ENCODE assay signal across 15 cellular contexts in the genomic region with DNA sequence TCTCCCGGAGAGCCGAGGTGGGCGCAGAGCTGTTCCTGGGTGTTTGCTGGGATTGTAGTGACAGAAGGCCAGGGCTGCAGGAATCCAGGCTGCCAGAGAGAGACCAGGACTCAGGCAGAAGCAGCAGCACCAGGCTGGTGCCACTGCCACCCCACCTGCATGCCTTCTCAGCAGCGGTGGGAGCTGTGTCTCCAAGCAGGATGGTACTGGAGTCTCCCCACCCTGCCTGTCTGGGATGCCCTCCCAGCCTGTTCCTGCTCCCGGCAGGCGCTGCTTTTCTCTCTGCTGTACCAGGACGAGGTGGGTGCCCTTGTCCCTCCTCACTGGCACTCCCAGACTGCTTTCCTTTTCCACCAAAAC. TPM values are rescaled to one million over a fixed set of nuclear protein-coding genes. Genes with fewer than 3 reads are reported as not detected.
DNase-seq lines count a peak whose midpoint lies in the region; ATAC-seq and TF ChIP-seq lines count a peak whose summit lies in the region.
"Had no signal": no experiment of that assay in that cellular context is flagged by ENCODE, and none has a peak within 500 bp of the region (broad histone marks: within the 10 kb centered on the region; RNA-seq: fewer than 3 reads in every experiment).

No MANE protein-coding gene starts in this region.

- POLR2A ChIA-PET in A673 (lab: Charles Lee; ENCODE audit: low non-redundant PET), result no interaction called here

- H3K27ac ChIP-seq in A673 (ENCODE audit: low read depth, low read length, poor library complexity, severe bottlenecking) (peak overlapping the region; percentile 30), WERI-Rb-1 (peak overlapping the region; percentile 63)
- H3K27ac ChIP-seq in BLaER1 treated with 17β-estradiol and CSF1 and Interleukin-3, amounts not matched to agents 10 nM and 100 nM, result no peak overlapping the region
- H3K27ac ChIP-seq: foreskin keratinocyte, thoracic aorta had no signal

- H3K36me3 Mint-ChIP-seq in natural killer cell, result no peaks in the 10 kb centered on the region

- peaks cover 11 to 31% of the 10 kb centered on the region in 2 donors for H3K27me3 Mint-ChIP-seq in natural killer cell (ENCODE audit: low read depth in 2 of 2)

- no peak for TF ChIP-seq CTCF in A673 (conservative IDR thresholded peaks at IDR 0.05; ENCODE audit: low read depth, low read length)
- no peak for TF ChIP-seq CTCF in WERI-Rb-1 (IDR thresholded peaks at IDR 0.05; ENCODE audit: low read depth, low read length)
- no peak for TF ChIP-seq CTCF in natural killer cell (IDR thresholded peaks at IDR 0.05)

- peak overlapping the region; percentile 43 to 78 for H3K27ac Mint-ChIP-seq in natural killer cell
- H3K27ac Mint-ChIP-seq: T-helper 17 cell had no signal

- peaks cover 20 to 23% of the 10 kb centered on the region in 2 donors for H3K4me1 Mint-ChIP-seq in natural killer cell

- intact Hi-C loops in A673 (cut with micrococcal nuclease; ENCODE audit: unreplicated experiment) (loop anchor here (5.0 kb wide), 1 partner anchor 58 kb away; no protein-coding TSS in a partner anchor), natural killer cell (cut with micrococcal nuclease) (no loop called here)

- peaks cover 0 to 52% (median 13%) of the 10 kb centered on the region in 11 experiments; a peak in 18 of 22 replicates for H4K20me1 ChIP-seq in BLaER1 treated with 17β-estradiol and CSF1 and Interleukin-3, amounts not matched to agents 10 nM and 100 nM

- peaks cover 18% of the 10 kb centered on the region for H3K4me1 ChIP-seq in A673 (ENCODE audit: insufficient read depth, low read length, poor library complexity, severe bottlenecking)
- peaks cover 40 to 69% (median 55%) of the 10 kb centered on the region in 10 experiments for H3K4me1 ChIP-seq in BLaER1 treated with 17β-estradiol and CSF1 and Interleukin-3, amounts not matched to agents 10 nM and 100 nM

- no peaks in the 10 kb centered on the region for H3K27me3 ChIP-seq in A673 (replicated peaks; ENCODE audit: insufficient read depth, low read depth, low read length, poor library complexity)
- H3K27me3 ChIP-seq in BLaER1 treated with 17β-estradiol and CSF1 and Interleukin-3, amounts not matched to agents 10 nM and 100 nM, result peaks cover 40 to 60% (median 52%) of the 10 kb centered on the region in 11 experiments
- H3K27me3 ChIP-seq in WERI-Rb-1 (ENCODE audit: insufficient read depth, low read depth, severe bottlenecking), result no peaks in the 10 kb centered on the region

- CTCF ChIA-PET in A673 (lab: Charles Lee), result interaction anchor here (1.5 kb wide), 1 partner anchor 10 kb away, joined by 3 read pairs; no protein-coding TSS in a partner anchor

- peak overlapping the region in 5 of 11 experiments; percentile 5 to 59 (median 44); a peak in 7 of 22 replicates for H3K9ac ChIP-seq in BLaER1 treated with 17β-estradiol and CSF1 and Interleukin-3, amounts not matched to agents 10 nM and 100 nM

- H3K9me3 ChIP-seq in A673 (ENCODE audit: low read depth, low read length, poor library complexity, severe bottlenecking), result no peaks in the 10 kb centered on the region
- peaks cover 0 to 5% (median 0%) of the 10 kb centered on the region in 11 experiments; a peak in 1 of 22 replicates for H3K9me3 ChIP-seq in BLaER1 treated with 17β-estradiol and CSF1 and Interleukin-3, amounts not matched to agents 10 nM and 100 nM (replicated peaks in 1 of 11)
- H3K9me3 ChIP-seq in WERI-Rb-1 (ENCODE audit: severe bottlenecking), result no peaks in the 10 kb centered on the region
- H3K9me3 ChIP-seq: HAP-1, thoracic aorta had no signal

- no peaks in the 10 kb centered on the region for H3K36me3 ChIP-seq in A673 (ENCODE audit: insufficient read depth, low read length, poor library complexity, severe bottlenecking)
- H3K36me3 ChIP-seq in BLaER1 treated with 17β-estradiol and CSF1 and Interleukin-3, amounts not matched to agents 10 nM and 100 nM, result no peaks in the 10 kb centered on the region
- peaks cover 4% of the 10 kb centered on the region; the same call in 1 of the 2 replicates for H3K36me3 ChIP-seq in WERI-Rb-1
- H3K36me3 ChIP-seq: thoracic aorta had no signal

- H3K4me3 ChIP-seq in A673 (ENCODE audit: low read depth, low read length, poor library complexity, severe bottlenecking) (no peak overlapping the region), WERI-Rb-1 (ENCODE audit: low read depth, low read length) (no peak overlapping the region)
- H3K4me3 ChIP-seq in BLaER1 treated with 17β-estradiol and CSF1 and Interleukin-3, amounts not matched to agents 10 nM and 100 nM, result no peak overlapping the region
- H3K4me3 ChIP-seq: HAP-1, thoracic aorta had no signal

- H3K9me3 Mint-ChIP-seq in natural killer cell, result no peaks in the 10 kb centered on the region

- no peak for ATAC-seq in natural killer cell
- ATAC-seq: activated CD4-positive, CD25-positive, alpha-beta regulatory T cell treated with anti-CD3 and anti-CD28 coated beads, Interleukin-2, amount 50 U/mL, for 24 hours; foreskin keratinocyte; T-helper 17 cell had no signal

- no peak for DNase-seq in A673 (ENCODE audit: low spot score)
- peak; percentile 11 for DNase-seq in WERI-Rb-1
- no peak for DNase-seq in natural killer cell
- no peak for DNase-seq in OCI-M2 (lab: John Stamatoyannopoulos, UW; ENCODE audit: unreplicated experiment)
- no peak for DNase-seq in stimulated activated naive CD4-positive, alpha-beta T cell treated with Interleukin-2 at 50 U/mL for 16 hours (lab: John Stamatoyannopoulos, UW)
- DNase-seq in GM19240 (ENCODE audit: insufficient read length, low spot score), result no peak
- DNase-seq: activated gamma-delta T cell treated with Interleukin-2 at 50 U/mL for 16 hours, foreskin keratinocyte, left ventricle myocardium superior, NCI-H446, T-helper 17 cell had no signal

- peak overlapping the region; percentile 65 for H3K4me3 Mint-ChIP-seq in natural killer cell

- peak overlapping the region; percentile 65 to 94 (median 80) for H3K4me2 ChIP-seq in BLaER1 treated with 17β-estradiol and CSF1 and Interleukin-3, amounts not matched to agents 10 nM and 100 nM

- BruUV-seq in A673 (replicated peaks; lab: Mats Ljungman, UMichigan), result no TSS peak

RNA-seq across cellular contexts. Expression of a gene that starts 4.5 kb away (rescaled TPM):
- total RNA-seq in A673 (2021) (18.5 and 20.8 TPM in 2 replicates), natural killer cell (10 to 100 TPM; 15.4 to 35.5 (median 28.9) TPM)

RNA-seq across cellular contexts. Expression of a gene that starts 8.9 kb away (rescaled TPM):
- 45.3 and 55.6 TPM in 2 replicates for total RNA-seq in A673 (2021)
- 10 to 100 TPM; 17.0 to 56.9 (median 50.2) TPM for total RNA-seq in natural killer cell

RNA-seq across cellular contexts. Expression of a gene that starts 15.5 kb away (rescaled TPM):
- total RNA-seq in A673 (2021) (151 and 164 TPM in 2 replicates), natural killer cell (1 to 10 TPM; 4.1 to 5.0 (median 4.6) TPM)

RNA-seq across cellular contexts. Expression of a gene that starts 22.5 kb away (rescaled TPM):
- 0.28 TPM in 1 of 2 replicates, not detected in the other for total RNA-seq in A673 (2021)
- total RNA-seq in natural killer cell, result not detected
- total RNA-seq: foreskin keratinocyte, T-helper 17 cell had no signal

RNA-seq across cellular contexts. Expression of a gene that starts 38.1 kb away (rescaled TPM):
- total RNA-seq in A673 (2021), result not detected in 2 replicates
- total RNA-seq in natural killer cell, result 1 to 10 TPM; 1.3 to 1.9 (median 1.3) TPM
- total RNA-seq: left ventricle myocardium superior had no signal

Comparison
In these comparisons a context has a peak if more than half of its experiments do, and no peak if none do; other contexts are left out.
1. H3K27ac ChIP-seq: peak in A673 (single experiment) and WERI-Rb-1 (single experiment); none in BLaER1 treated with 17β-estradiol and CSF1 and Interleukin-3, amounts not matched to agents 10 nM and 100 nM (0 of 11).
2. RNA of a gene that starts 15.5 kb away (total RNA-seq): 151 to 164 TPM in A673; 4.1 to 5.0 TPM in natural killer cell; every median in the first group is over 10 times any median in the second.